Comparison of ENCODE assay signal across 1 cellular context in genomic region chr1:14910947-14911721, GRCh38.
TF ChIP-seq lines count a peak whose summit lies in the region.

No MANE protein-coding gene starts in this region.

TF ChIP-seq in WTC11, 78 proteins besides CTCF, POLR2A, EP300 and RAD21 (continued from another document):
- TF ChIP-seq HMGXB4 (CRISPR knock-in tag; IDR thresholded peaks at IDR 0.05): no peak
- TF ChIP-seq ERG (CRISPR knock-in tag; IDR thresholded peaks at IDR 0.05): no peak
- no peak for TF ChIP-seq SMAD4 (CRISPR knock-in tag; IDR thresholded peaks at IDR 0.05)
